In the genomic region with DNA sequence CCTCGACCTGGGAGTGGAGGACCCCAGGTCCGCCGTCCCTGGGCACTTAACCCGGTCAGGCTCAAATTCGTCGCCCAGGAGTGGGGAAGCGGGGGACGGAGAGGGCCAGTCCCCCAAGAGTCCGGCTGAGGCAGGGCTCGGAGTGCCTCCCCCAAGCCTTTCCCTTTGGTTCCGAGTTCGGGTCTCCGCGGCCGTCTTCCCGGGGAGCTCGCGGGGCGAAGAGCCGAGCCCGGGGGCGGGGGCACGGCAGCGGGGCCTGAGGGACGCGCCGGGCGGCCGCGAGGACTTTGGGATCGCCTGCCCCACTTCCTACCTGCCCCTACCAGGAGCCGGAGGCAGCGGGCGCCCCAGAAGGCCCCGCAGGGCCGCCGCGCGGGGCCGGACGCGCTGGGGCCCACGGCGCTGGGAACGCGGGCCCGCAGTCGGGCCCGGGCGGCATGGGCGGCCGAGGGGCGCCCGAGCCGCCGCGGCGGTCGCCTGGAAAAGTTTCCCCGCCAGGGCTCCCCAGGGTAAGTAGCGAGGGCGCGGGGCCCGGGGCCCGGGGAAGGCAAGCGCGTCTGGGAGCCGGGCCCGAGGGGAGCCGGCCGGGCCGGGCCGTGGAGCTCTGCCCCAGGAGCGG, we compare ENCODE assay signal across 8 cellular contexts. TPM values are rescaled to one million over a fixed set of nuclear protein-coding genes. Genes with fewer than 3 reads are reported as not detected.
DNase-seq lines count a peak whose midpoint lies in the region; ATAC-seq and TF ChIP-seq lines count a peak whose summit lies in the region.

No MANE protein-coding gene starts in this region.

- peak overlapping the region; percentile 87 to 89 for H3K27ac ChIP-seq in esophagus (ENCODE audit: low read depth in 2 of 2, low read length in 1 of 2)

- CTCF ChIA-PET in activated CD4-positive, alpha-beta memory T cell treated with anti-CD3 and anti-CD28 coated beads for 36 hours (lab: Charles Lee): interaction anchor here (1.1 to 1.8 kb wide), 5 partner anchors 15 to 223 kb away, joined by 3 to 7 read pairs (median 3); no protein-coding TSS in a partner anchor

- peaks cover 58% of the 10 kb centered on the region for H3K4me1 Mint-ChIP-seq in activated CD4-positive, alpha-beta memory T cell treated with anti-CD3 and anti-CD28 coated beads for 36 hours (ENCODE audit: low read depth)
- peaks cover 47% of the 10 kb centered on the region for H3K4me1 Mint-ChIP-seq in nephron

- H3K36me3 ChIP-seq in esophagus (ENCODE audit: control insufficient read depth in 2 of 2, insufficient read depth in 2 of 2, low read length in 1 of 2): peaks cover 0 to 6% of the 10 kb centered on the region in 2 donors

- WGBS in esophagus, 2 donors: 0 to 1% methylated on average over 38 to 74 of the region's 74 CpGs

- DNase-seq in EH (ENCODE audit: low read depth): peak; percentile 46
- peak; percentile 38 for DNase-seq in activated CD4-positive, alpha-beta memory T cell treated with anti-CD3 and anti-CD28 coated beads for 36 hours
- DNase-seq in occipital lobe (lab: John Stamatoyannopoulos, UW): no peak

- H3K27me3 ChIP-seq in esophagus (ENCODE audit: control insufficient read depth in 1 of 2, insufficient read depth in 2 of 2, low read length in 2 of 2): no peaks in the 10 kb centered on the region

- peak overlapping the region; percentile 97 for H3K27ac Mint-ChIP-seq in activated CD4-positive, alpha-beta memory T cell treated with anti-CD3 and anti-CD28 coated beads for 36 hours
- H3K27ac Mint-ChIP-seq in nephron: peak overlapping the region; percentile 84 to 96 (median 96)

- no peaks in the 10 kb centered on the region for H3K9me3 Mint-ChIP-seq in activated CD4-positive, alpha-beta memory T cell treated with anti-CD3 and anti-CD28 coated beads for 36 hours
- H3K9me3 Mint-ChIP-seq in nephron: no peaks in the 10 kb centered on the region

- no peaks in the 10 kb centered on the region for H3K27me3 Mint-ChIP-seq in activated CD4-positive, alpha-beta memory T cell treated with anti-CD3 and anti-CD28 coated beads for 36 hours
- peaks cover 7% of the 10 kb centered on the region for H3K27me3 Mint-ChIP-seq in nephron (ENCODE audit: low read depth)

- TF ChIP-seq CTCF in nephron (IDR thresholded peaks at IDR 0.05; ENCODE audit: unreplicated experiment in 3 of 3): no peak

- no peaks in the 10 kb centered on the region for H3K9me3 ChIP-seq in esophagus (ENCODE audit: control insufficient read depth in 2 of 2, insufficient read depth in 1 of 2, low read depth in 1 of 2, low read length in 1 of 2)

- peak overlapping the region; percentile 91 for H3K4me3 Mint-ChIP-seq in activated CD4-positive, alpha-beta memory T cell treated with anti-CD3 and anti-CD28 coated beads for 36 hours
- peak overlapping the region; percentile 84 to 93 (median 91) for H3K4me3 Mint-ChIP-seq in nephron

- peak; percentile 34 for ATAC-seq in HG02798 (IDR thresholded peaks at IDR 0.05; ENCODE audit: poor library complexity, unreplicated experiment)
- ATAC-seq in GM21367 (IDR thresholded peaks at IDR 0.05; ENCODE audit: unreplicated experiment): no peak
- ATAC-seq in HG02623 (IDR thresholded peaks at IDR 0.05; ENCODE audit: unreplicated experiment): no peak

- intact Hi-C loops in activated CD4-positive, alpha-beta memory T cell treated with anti-CD3 and anti-CD28 coated beads for 36 hours (cut with micrococcal nuclease): no loop called here

- peak overlapping the region; percentile 74 to 81 for H3K4me3 ChIP-seq in esophagus (ENCODE audit: low read depth in 1 of 2, low read length in 2 of 2)

- H3K4me1 ChIP-seq in esophagus (ENCODE audit: control insufficient read depth in 2 of 2, insufficient read depth in 2 of 2, low read length in 1 of 2): peaks cover 12 to 23% of the 10 kb centered on the region in 2 donors

- POLR2A ChIA-PET in activated CD4-positive, alpha-beta memory T cell treated with anti-CD3 and anti-CD28 coated beads for 36 hours (lab: Charles Lee): interaction anchor here (0.6 to 4.7 kb wide), 12 partner anchors 11 to 57 kb away, joined by 3 to 63 read pairs (median 6); partner anchors contain the start of gene MAN2A2

- peaks cover 59% of the 10 kb centered on the region for H3K36me3 Mint-ChIP-seq in activated CD4-positive, alpha-beta memory T cell treated with anti-CD3 and anti-CD28 coated beads for 36 hours
- H3K36me3 Mint-ChIP-seq in nephron (ENCODE audit: low read depth): no peaks in the 10 kb centered on the region

RNA-seq across cellular contexts. Expression of gene FURIN, which starts 2.8 kb away (rescaled TPM):
- total RNA-seq in activated CD4-positive, alpha-beta memory T cell treated with anti-CD3 and anti-CD28 coated beads for 36 hours: 100 to 1,000 TPM; 576 to 590 TPM
- 10 to 100 TPM; 21.0 to 22.3 TPM for polyA plus RNA-seq in esophagus
- total RNA-seq in occipital lobe: 8.7 TPM

RNA-seq across cellular contexts. Expression of gene FES, which starts 13.1 kb away (rescaled TPM):
- total RNA-seq in activated CD4-positive, alpha-beta memory T cell treated with anti-CD3 and anti-CD28 coated beads for 36 hours: 10 to 100 TPM; 18.0 to 21.1 TPM
- polyA plus RNA-seq in esophagus: 1 to 10 TPM; 3.8 to 4.8 TPM
- total RNA-seq in occipital lobe: 4.8 TPM

RNA-seq across cellular contexts. Expression of gene MAN2A2, which starts 31.9 kb away (rescaled TPM):
- 10 to 100 TPM; 98.1 to 99.2 TPM for total RNA-seq in activated CD4-positive, alpha-beta memory T cell treated with anti-CD3 and anti-CD28 coated beads for 36 hours
- polyA plus RNA-seq in esophagus: 10 to 100 TPM; 15.8 to 22.1 TPM
- 32.4 TPM for total RNA-seq in occipital lobe

Comparison
In these comparisons a context has a peak if more than half of its experiments do, and no peak if none do; other contexts are left out.
1. RNA of gene FURIN, which starts 2.8 kb away (total RNA-seq): 576 to 590 TPM in activated CD4-positive, alpha-beta memory T cell treated with anti-CD3 and anti-CD28 coated beads for 36 hours; 8.7 TPM in occipital lobe (single experiment); every median in the first group is over 10 times any median in the second.